In the genomic region with DNA sequence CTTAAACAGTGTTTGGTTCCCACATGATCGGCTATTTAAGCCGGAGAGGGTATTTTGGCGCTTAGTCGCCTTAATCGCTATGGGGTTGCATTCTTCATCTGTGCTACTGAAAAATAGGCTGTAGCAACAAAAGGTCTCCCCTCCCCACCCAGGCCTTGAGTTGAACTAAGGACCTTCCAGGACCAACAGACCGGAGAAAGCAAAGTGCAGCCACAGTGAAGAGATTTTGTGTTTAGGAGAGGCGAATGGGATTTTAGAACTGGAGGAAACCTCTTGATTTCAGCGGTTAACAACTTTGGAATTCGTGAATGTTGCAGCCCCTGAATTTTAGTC, we compare ENCODE assay signal across 1 cellular context.
TF ChIP-seq lines count a peak whose summit lies in the region.

No MANE protein-coding gene starts in this region.

TF ChIP-seq in H1, 55 proteins besides CTCF, POLR2A, EP300 and RAD21 (continued from another document):
- 0 out of 2 replicates have a peak, but pooled peaks have one; percentile 4 for TF ChIP-seq TAF1 (IDR thresholded peaks at IDR 0.05; ENCODE audit: low read depth, low read length)
- TF ChIP-seq SAP30 (IDR thresholded peaks at IDR 0.05; ENCODE audit: insufficient read depth, insufficient replicate concordance, low read length) = peak; percentile 11
